ENCODE assay signal across 2 cellular contexts in genomic region chr2:88673363-88673762, GRCh38.
A peak's percentile ranks its signal among the peaks of the same experiment; 100 is the strongest.
TF ChIP-seq lines count a peak whose summit lies in the region.

No MANE protein-coding gene starts in this region.

TF ChIP-seq in SK-N-SH, 30 proteins besides CTCF, POLR2A, EP300 and RAD21 (continued from another document):
- TF ChIP-seq REST (IDR thresholded peaks at IDR 0.05; ENCODE audit: low read depth, low read length) (no peak), POLR2AphosphoS5 (IDR thresholded peaks at IDR 0.05; ENCODE audit: low read depth, low read length) (no peak), SIN3A (IDR thresholded peaks at IDR 0.05; ENCODE audit: borderline replicate concordance, low read depth, low read length) (no peak)

TF ChIP-seq in K562, 482 proteins besides CTCF, POLR2A, EP300 and RAD21 (continued from another document):
- TF ChIP-seq ELK1 (CRISPR knock-in tag; IDR thresholded peaks at IDR 0.05) (no peak), RCOR1 (IDR thresholded peaks at IDR 0.05; ENCODE audit: borderline replicate concordance in 1 of 2, low read depth in 2 of 2, low read length in 2 of 2) (peak in 1 of 2 experiments; percentile 34; a peak in 1 of 4 replicates), RBM14 (IDR thresholded peaks at IDR 0.05; ENCODE audit: borderline replicate concordance, insufficient read depth, low read depth, low read length) (no peak), ARID1B (IDR thresholded peaks at IDR 0.05) (peak; percentile 80), ZNF444 (CRISPR knock-in tag; IDR thresholded peaks at IDR 0.05) (no peak), TEAD4 (IDR thresholded peaks at IDR 0.05; ENCODE audit: low read length) (peak; percentile 69), TEAD4 (CRISPR knock-in tag; IDR thresholded peaks at IDR 0.05; ENCODE audit: borderline replicate concordance) (no peak), CHAMP1 (IDR thresholded peaks at IDR 0.05) (peak; percentile 76; the same call in 1 of the 2 replicates), SMARCE1 (IDR thresholded peaks at IDR 0.05) (peak; percentile 75), HLTF (IDR thresholded peaks at IDR 0.05) (no peak), JUND (IDR thresholded peaks at IDR 0.05; ENCODE audit: borderline replicate concordance, low read depth, low read length) (no peak), JUND (tag; IDR thresholded peaks at IDR 0.05; ENCODE audit: borderline replicate concordance, low read depth, low read length) (0 out of 3 replicates have a peak, but pooled peaks have one; percentile 12), CBFA2T3 (IDR thresholded peaks at IDR 0.05) (peak; percentile 78), KDM1A (IDR thresholded peaks at IDR 0.05) (peak; percentile 5 to 39; a peak in 1 of 4 replicates), ZNF253 (CRISPR knock-in tag; conservative IDR thresholded peaks at IDR 0.05) (no peak), BRD4 (IDR thresholded peaks at IDR 0.05) (no peak), SOX6 (IDR thresholded peaks at IDR 0.05) (peak; percentile 67), ZEB2 (IDR thresholded peaks at IDR 0.05) (0 out of 2 replicates have a peak, but pooled peaks have one; percentile 18)
